7 cellular contexts compared by ENCODE assay signal in the genomic region with DNA sequence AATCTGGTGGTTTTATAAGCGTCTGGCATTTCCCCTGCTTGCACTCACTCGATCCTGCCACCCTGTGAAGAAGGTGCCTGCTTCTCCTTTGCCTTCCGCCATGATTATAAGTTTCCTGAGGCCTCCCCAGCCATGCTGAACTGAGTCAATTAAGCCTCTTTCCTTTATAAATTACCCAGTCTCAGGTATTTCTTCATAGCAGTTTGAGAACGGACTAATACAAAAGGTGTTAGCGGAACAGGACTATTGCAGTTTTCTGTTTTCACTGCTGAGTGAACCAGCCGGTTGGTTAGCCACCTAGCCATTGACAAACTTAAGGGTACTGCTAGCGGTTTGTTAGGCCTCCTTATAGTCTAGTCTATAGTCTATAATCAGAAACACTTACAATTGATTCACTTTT. TPM values are rescaled to one million over a fixed set of nuclear protein-coding genes. Genes with fewer than 3 reads are reported as not detected.
DNase-seq lines count a peak whose midpoint lies in the region; ATAC-seq and TF ChIP-seq lines count a peak whose summit lies in the region.
"Not testable (repeated sequence)": the region's sequence is repeated elsewhere in the genome, so short reads cannot be mapped to it uniquely, and the experiment has no call there.

No MANE protein-coding gene starts in this region.

- not testable (repeated sequence) for H3K27ac Mint-ChIP-seq in GM23338; dendritic cell treated with granulocyte-macrophage colony-stimulating factor and Interleukin-4, amounts not matched to agents 40 ng/mL and 50 ng/mL, for 4 days
- H3K27ac Mint-ChIP-seq in activated CD8-positive, alpha-beta T cell treated with anti-CD3 and anti-CD28 coated beads for 36 hours = peak overlapping the region; percentile 23
- H3K27ac Mint-ChIP-seq in activated naive CD8-positive, alpha-beta T cell treated with anti-CD3 and anti-CD28 coated beads for 36 hours = peak overlapping the region; percentile 49
- peak overlapping the region in 2 of 6 donors; percentile 57 to 82 for H3K27ac Mint-ChIP-seq in naive B cell

- H3K4me2 ChIP-seq in GM23338 = 0 out of 2 replicates have a peak overlapping the region, but pooled peaks have one; percentile 89
- H3K4me2 ChIP-seq in SU-DHL-6 (ENCODE audit: low read depth, low read length, poor library complexity, severe bottlenecking) = peak overlapping the region; percentile 82
- peak overlapping the region; percentile 94 for H3K4me2 ChIP-seq in skeletal muscle satellite cell (ENCODE audit: low read length)

- H2AFZ ChIP-seq in GM23338; SU-DHL-6 (ENCODE audit: low read depth, low read length, severe bottlenecking): not testable (repeated sequence)

- H3K9me3 Mint-ChIP-seq in GM23338 = peaks cover 14% of the 10 kb centered on the region
- H3K9me3 Mint-ChIP-seq in activated CD8-positive, alpha-beta T cell treated with anti-CD3 and anti-CD28 coated beads for 36 hours; activated naive CD8-positive, alpha-beta T cell treated with anti-CD3 and anti-CD28 coated beads for 36 hours; dendritic cell treated with granulocyte-macrophage colony-stimulating factor and Interleukin-4, amounts not matched to agents 40 ng/mL and 50 ng/mL, for 4 days; naive B cell: not testable (repeated sequence)

- H4K20me1 ChIP-seq in GM23338 (replicated peaks; ENCODE audit: insufficient read depth) = not testable (repeated sequence)
- peaks cover 15% of the 10 kb centered on the region; the same call in 1 of the 2 replicates for H4K20me1 ChIP-seq in SU-DHL-6 (ENCODE audit: low read depth, low read length)

- H3K36me3 ChIP-seq in GM23338 (ENCODE audit: insufficient read depth); SU-DHL-6 (ENCODE audit: low read length); skeletal muscle satellite cell (ENCODE audit: insufficient read depth, low read length): not testable (repeated sequence)

- not testable (repeated sequence) for ATAC-seq in GM23338; activated CD8-positive, alpha-beta T cell treated with anti-CD3 and anti-CD28 coated beads for 36 hours; naive B cell (ENCODE audit: low read depth in 2 of 2)

- not testable (repeated sequence) for H3K27ac ChIP-seq in GM23338 (ENCODE audit: low read depth); SU-DHL-6 (ENCODE audit: low read depth, low read length)

- not testable (repeated sequence) for TF ChIP-seq CTCF in GM23338 (conservative IDR thresholded peaks at IDR 0.05; ENCODE audit: low read depth in 2 of 2); SU-DHL-6 (IDR thresholded peaks at IDR 0.05; ENCODE audit: insufficient read depth, low read length, poor library complexity, severe bottlenecking); activated CD8-positive, alpha-beta T cell treated with anti-CD3 and anti-CD28 coated beads for 36 hours (IDR thresholded peaks at IDR 0.05)

- CTCF ChIA-PET in activated CD8-positive, alpha-beta T cell treated with anti-CD3 and anti-CD28 coated beads for 36 hours (lab: Charles Lee) = not testable (repeated sequence)

- POLR2A ChIA-PET in activated CD8-positive, alpha-beta T cell treated with anti-CD3 and anti-CD28 coated beads for 36 hours (lab: Charles Lee) = not testable (repeated sequence)

- not testable (repeated sequence) for H3K27me3 ChIP-seq in GM23338 (ENCODE audit: insufficient read depth); SU-DHL-6 (ENCODE audit: low read length); skeletal muscle satellite cell (ENCODE audit: control insufficient read depth, insufficient read depth, low read length)

- H3K27me3 Mint-ChIP-seq in GM23338 (ENCODE audit: insufficient read depth, low read depth, poor library complexity); activated CD8-positive, alpha-beta T cell treated with anti-CD3 and anti-CD28 coated beads for 36 hours; activated naive CD8-positive, alpha-beta T cell treated with anti-CD3 and anti-CD28 coated beads for 36 hours; dendritic cell treated with granulocyte-macrophage colony-stimulating factor and Interleukin-4, amounts not matched to agents 40 ng/mL and 50 ng/mL, for 4 days; naive B cell: not testable (repeated sequence)

- peaks cover 66% of the 10 kb centered on the region for H3K79me2 ChIP-seq in GM23338 (replicated peaks; ENCODE audit: insufficient read depth)
- peaks cover 75% of the 10 kb centered on the region for H3K79me2 ChIP-seq in SU-DHL-6 (ENCODE audit: insufficient read depth, low read length)

- not testable (repeated sequence) for H3K4me1 ChIP-seq in GM23338 (ENCODE audit: insufficient read depth)
- peaks cover 10% of the 10 kb centered on the region for H3K4me1 ChIP-seq in skeletal muscle satellite cell (ENCODE audit: control insufficient read depth, insufficient read depth, low read length)

- not testable (repeated sequence) for DNase-seq in GM23338 (ENCODE audit: low spot score); activated CD8-positive, alpha-beta T cell treated with anti-CD3 and anti-CD28 coated beads for 36 hours; activated naive CD8-positive, alpha-beta T cell treated with anti-CD3 and anti-CD28 coated beads for 36 hours; naive B cell

- H3F3A ChIP-seq in GM23338 (replicated peaks; ENCODE audit: low read depth); SU-DHL-6 (ENCODE audit: insufficient read depth): not testable (repeated sequence)

- H3K4me3 Mint-ChIP-seq in GM23338 (0 out of 3 replicates have a peak overlapping the region, but pooled peaks have one; percentile 23), naive B cell (peak overlapping the region; percentile 36 to 100 (median 98))
- H3K4me3 Mint-ChIP-seq in activated CD8-positive, alpha-beta T cell treated with anti-CD3 and anti-CD28 coated beads for 36 hours = peak overlapping the region; percentile 100
- H3K4me3 Mint-ChIP-seq in activated naive CD8-positive, alpha-beta T cell treated with anti-CD3 and anti-CD28 coated beads for 36 hours = peak overlapping the region; percentile 100
- H3K4me3 Mint-ChIP-seq in dendritic cell treated with granulocyte-macrophage colony-stimulating factor and Interleukin-4, amounts not matched to agents 40 ng/mL and 50 ng/mL, for 4 days = peak overlapping the region; percentile 24

- intact Hi-C loops in activated CD8-positive, alpha-beta T cell treated with anti-CD3 and anti-CD28 coated beads for 36 hours (cut with micrococcal nuclease); dendritic cell treated with granulocyte-macrophage colony-stimulating factor and Interleukin-4, amounts not matched to agents 40 ng/mL and 50 ng/mL, for 4 days (cut with micrococcal nuclease): not testable (repeated sequence)

- H3K9ac ChIP-seq in SU-DHL-6 (ENCODE audit: low read length) = 0 out of 2 replicates have a peak overlapping the region, but pooled peaks have one; percentile 87
- H3K9ac ChIP-seq in skeletal muscle satellite cell (ENCODE audit: low read depth, low read length) = not testable (repeated sequence)

- H3K4me1 Mint-ChIP-seq in GM23338 = not testable (repeated sequence)
- H3K4me1 Mint-ChIP-seq in activated CD8-positive, alpha-beta T cell treated with anti-CD3 and anti-CD28 coated beads for 36 hours (ENCODE audit: low read depth) = peaks cover 36% of the 10 kb centered on the region
- peaks cover 44% of the 10 kb centered on the region for H3K4me1 Mint-ChIP-seq in activated naive CD8-positive, alpha-beta T cell treated with anti-CD3 and anti-CD28 coated beads for 36 hours
- peaks cover 29% of the 10 kb centered on the region for H3K4me1 Mint-ChIP-seq in dendritic cell treated with granulocyte-macrophage colony-stimulating factor and Interleukin-4, amounts not matched to agents 40 ng/mL and 50 ng/mL, for 4 days (ENCODE audit: low read depth)
- H3K4me1 Mint-ChIP-seq in naive B cell = peaks cover 27 to 67% (median 44%) of the 10 kb centered on the region in 3 donors

- not testable (repeated sequence) for H3K4me3 ChIP-seq in GM23338; SU-DHL-6 (ENCODE audit: insufficient read depth, low read length, poor library complexity, severe bottlenecking); skeletal muscle satellite cell (ENCODE audit: low read length)

- peaks cover 16% of the 10 kb centered on the region for H3K36me3 Mint-ChIP-seq in GM23338 (ENCODE audit: low read depth)
- peaks cover 26% of the 10 kb centered on the region for H3K36me3 Mint-ChIP-seq in activated CD8-positive, alpha-beta T cell treated with anti-CD3 and anti-CD28 coated beads for 36 hours (ENCODE audit: low read depth)
- peaks cover 41% of the 10 kb centered on the region for H3K36me3 Mint-ChIP-seq in activated naive CD8-positive, alpha-beta T cell treated with anti-CD3 and anti-CD28 coated beads for 36 hours
- peaks cover 30% of the 10 kb centered on the region for H3K36me3 Mint-ChIP-seq in dendritic cell treated with granulocyte-macrophage colony-stimulating factor and Interleukin-4, amounts not matched to agents 40 ng/mL and 50 ng/mL, for 4 days (ENCODE audit: low read depth)
- H3K36me3 Mint-ChIP-seq in naive B cell = not testable (repeated sequence)

- H3K9me3 ChIP-seq in SU-DHL-6 (ENCODE audit: insufficient read depth, low read length); skeletal muscle satellite cell (replicated peaks; ENCODE audit: low read length): not testable (repeated sequence)

- not testable (repeated sequence) for H3K9me2 ChIP-seq in GM23338 (ENCODE audit: insufficient read depth); SU-DHL-6 (replicated peaks; ENCODE audit: insufficient read depth, low read length)

RNA-seq across cellular contexts. Expression of a gene that starts 2.5 kb away (rescaled TPM):
- 14.3 and 15.6 TPM in 2 replicates for total RNA-seq in GM23338 (2014; rRNA removed; shearing (Covaris generic))
- 27.0 and 31.9 TPM in 2 replicates for polyA plus RNA-seq in GM23338 (2016; fragmentation: Nextera tagmentation; extraction: Ambion mirVana)
- 10 to 100 TPM; 26.9 to 27.4 TPM for total RNA-seq in activated CD8-positive, alpha-beta T cell treated with anti-CD3 and anti-CD28 coated beads for 36 hours
- 10 to 100 TPM; 27.6 to 31.3 TPM for total RNA-seq in activated naive CD8-positive, alpha-beta T cell treated with anti-CD3 and anti-CD28 coated beads for 36 hours
- polyA plus RNA-seq in naive B cell (ENCODE audit: low read depth in 6 of 6) = 10 to 100 TPM in 4 of 6 donors, 1 to 10 TPM in 2; 9.4 to 20.9 (median 10.8) TPM
- 7.9 and 8.1 TPM in 2 replicates for total RNA-seq in skeletal muscle satellite cell (2012; rRNA removed)

Comparison
In these comparisons a context has a peak if more than half of its experiments do, and no peak if none do; other contexts are left out.
1. H3K4me3 Mint-ChIP-seq: peak in every context shown above with its lines; median percentile 100 in activated CD8-positive, alpha-beta T cell treated with anti-CD3 and anti-CD28 coated beads for 36 hours; 100 in activated naive CD8-positive, alpha-beta T cell treated with anti-CD3 and anti-CD28 coated beads for 36 hours; 98 in naive B cell; 24 in dendritic cell treated with granulocyte-macrophage colony-stimulating factor and Interleukin-4, amounts not matched to agents 40 ng/mL and 50 ng/mL, for 4 days; 23 in GM23338.